Comparison of ENCODE assay signal across 18 cellular contexts in the genomic region with DNA sequence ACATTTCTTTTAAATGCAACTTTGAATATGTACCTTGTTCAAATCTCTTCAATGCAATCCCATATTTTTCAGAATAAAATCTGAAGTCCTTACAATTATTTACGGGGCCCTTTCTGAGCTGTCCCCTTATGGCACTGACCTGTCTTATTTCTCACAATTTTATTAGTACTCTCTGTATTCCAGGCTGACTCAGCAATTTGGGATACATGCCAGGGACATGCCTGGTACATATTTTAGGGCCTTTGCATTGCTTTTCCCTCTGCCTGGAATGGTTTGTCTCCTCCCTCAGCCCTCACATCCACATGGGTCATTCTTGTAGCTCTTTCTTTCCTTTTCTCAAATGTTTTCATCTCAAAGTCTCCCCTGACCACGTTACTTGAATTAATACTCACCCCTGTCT.
DNase-seq lines count a peak whose midpoint lies in the region; ATAC-seq and TF ChIP-seq lines count a peak whose summit lies in the region.
"Had no signal": no experiment of that assay in that cellular context is flagged by ENCODE, and none has a peak within 500 bp of the region (broad histone marks: within the 10 kb centered on the region; RNA-seq: fewer than 3 reads in every experiment).

No MANE protein-coding gene starts in this region.

- H3K9me3 ChIP-seq in HUES6 (ENCODE audit: control insufficient read depth, insufficient read depth, low read depth, low read length), result no peaks in the 10 kb centered on the region
- H3K9me3 ChIP-seq: left lung, psoas muscle had no signal

- no peaks in the 10 kb centered on the region for H3K36me3 ChIP-seq in HUES6 (ENCODE audit: control insufficient read depth, insufficient read depth, low read length)
- H3K36me3 ChIP-seq: left lung had no signal

- DNase-seq in A172 (ENCODE audit: low spot score) (peak; percentile 20), amniotic epithelial cell (ENCODE audit: low read depth) (peak; percentile 26), fibroblast of the conjunctiva (ENCODE audit: low read depth) (peak; percentile 24), left ventricle myocardium superior (no peak), natural killer cell (no peak)
- DNase-seq in activated naive CD8-positive, alpha-beta T cell treated with anti-CD3 and anti-CD28 coated beads, Interleukin-2, amount 50 U/mL, for 24 hours, result no peak
- DNase-seq: activated CD4-positive, alpha-beta T cell treated with anti-CD3 and anti-CD28 coated beads for 1 hour; activated naive CD8-positive, alpha-beta T cell treated with anti-CD3 and anti-CD28 coated beads, Interleukin-2, amount 10 ng/mL, durations not matched to agents 7 days and 5 days; CD8-positive, alpha-beta T cell; cortex of kidney; GDM1; left lung; MV-4-11; psoas muscle; stimulated activated CD4-positive, alpha-beta T cell treated with anti-CD3 and anti-CD28 coated beads, Interleukin-15, amount 100 ng/mL, for 24 hours; T-helper 2 cell had no signal

- intact Hi-C loops in left ventricle myocardium superior (cut with micrococcal nuclease), result no loop called here
- intact Hi-C loops in natural killer cell (cut with micrococcal nuclease), result no loop called here

- H3K27me3 Mint-ChIP-seq in activated naive CD8-positive, alpha-beta T cell treated with anti-CD3 and anti-CD28 coated beads, Interleukin-2, amount 50 U/mL, for 24 hours, result no peaks in the 10 kb centered on the region
- H3K27me3 Mint-ChIP-seq in natural killer cell (ENCODE audit: low read depth in 2 of 2), result no peaks in the 10 kb centered on the region
- H3K27me3 Mint-ChIP-seq: activated naive CD8-positive, alpha-beta T cell treated with anti-CD3 and anti-CD28 coated beads, Interleukin-2, amount 10 ng/mL, durations not matched to agents 7 days and 5 days had no signal

- no peaks in the 10 kb centered on the region for H3K9me3 Mint-ChIP-seq in activated naive CD8-positive, alpha-beta T cell treated with anti-CD3 and anti-CD28 coated beads, Interleukin-2, amount 50 U/mL, for 24 hours
- peaks cover 2 to 7% of the 10 kb centered on the region in 2 donors for H3K9me3 Mint-ChIP-seq in natural killer cell
- H3K9me3 Mint-ChIP-seq: activated naive CD8-positive, alpha-beta T cell treated with anti-CD3 and anti-CD28 coated beads, Interleukin-2, amount 10 ng/mL, durations not matched to agents 7 days and 5 days; CD8-positive, alpha-beta T cell had no signal

- peak overlapping the region; percentile 17 for H3K9ac ChIP-seq in HUES6 (ENCODE audit: low read length)

- no peak for TF ChIP-seq CTCF in natural killer cell (IDR thresholded peaks at IDR 0.05)

- no peaks in the 10 kb centered on the region for H3K36me3 Mint-ChIP-seq in activated naive CD8-positive, alpha-beta T cell treated with anti-CD3 and anti-CD28 coated beads, Interleukin-2, amount 50 U/mL, for 24 hours (ENCODE audit: low read depth)
- no peaks in the 10 kb centered on the region for H3K36me3 Mint-ChIP-seq in natural killer cell
- H3K36me3 Mint-ChIP-seq: activated naive CD8-positive, alpha-beta T cell treated with anti-CD3 and anti-CD28 coated beads, Interleukin-2, amount 10 ng/mL, durations not matched to agents 7 days and 5 days; CD8-positive, alpha-beta T cell had no signal

- ATAC-seq in activated naive CD8-positive, alpha-beta T cell treated with anti-CD3 and anti-CD28 coated beads, Interleukin-2, amount 50 U/mL, for 24 hours, result no peak
- no peak for ATAC-seq in HG02870 (IDR thresholded peaks at IDR 0.05; ENCODE audit: unreplicated experiment)
- ATAC-seq in left ventricle myocardium superior, result no peak
- no peak for ATAC-seq in natural killer cell
- ATAC-seq: CD8-positive, alpha-beta T cell; left lung; psoas muscle had no signal

- peak overlapping the region; percentile 77; the same call in 1 of the 2 replicates for H3K27ac ChIP-seq in HUES6 (ENCODE audit: low read depth, low read length)
- H3K27ac ChIP-seq: left lung, psoas muscle had no signal

- H3K27me3 ChIP-seq in HUES6 (ENCODE audit: control insufficient read depth, insufficient read depth, low read length), result no peaks in the 10 kb centered on the region
- H3K27me3 ChIP-seq: left lung had no signal

- H3K4me3 ChIP-seq in HUES6 (ENCODE audit: low read depth, low read length), result no peak overlapping the region
- H3K4me3 ChIP-seq: left lung, psoas muscle had no signal

- H3K4me1 Mint-ChIP-seq in activated naive CD8-positive, alpha-beta T cell treated with anti-CD3 and anti-CD28 coated beads, Interleukin-2, amount 50 U/mL, for 24 hours, result no peaks in the 10 kb centered on the region
- no peaks in the 10 kb centered on the region for H3K4me1 Mint-ChIP-seq in natural killer cell
- H3K4me1 Mint-ChIP-seq: activated naive CD8-positive, alpha-beta T cell treated with anti-CD3 and anti-CD28 coated beads, Interleukin-2, amount 10 ng/mL, durations not matched to agents 7 days and 5 days had no signal

- peaks cover 38% of the 10 kb centered on the region for H3K4me1 ChIP-seq in HUES6 (ENCODE audit: control insufficient read depth, insufficient read depth, low read length)
- H3K4me1 ChIP-seq: left lung, psoas muscle had no signal

- H3K4me3 Mint-ChIP-seq in activated naive CD8-positive, alpha-beta T cell treated with anti-CD3 and anti-CD28 coated beads, Interleukin-2, amount 50 U/mL, for 24 hours, result no peak overlapping the region
- no peak overlapping the region for H3K4me3 Mint-ChIP-seq in natural killer cell
- H3K4me3 Mint-ChIP-seq: activated naive CD8-positive, alpha-beta T cell treated with anti-CD3 and anti-CD28 coated beads, Interleukin-2, amount 10 ng/mL, durations not matched to agents 7 days and 5 days; CD8-positive, alpha-beta T cell had no signal

- H3K27ac Mint-ChIP-seq in activated naive CD8-positive, alpha-beta T cell treated with anti-CD3 and anti-CD28 coated beads, Interleukin-2, amount 50 U/mL, for 24 hours, result no peak overlapping the region
- no peak overlapping the region for H3K27ac Mint-ChIP-seq in natural killer cell
- H3K27ac Mint-ChIP-seq: activated naive CD8-positive, alpha-beta T cell treated with anti-CD3 and anti-CD28 coated beads, Interleukin-2, amount 10 ng/mL, durations not matched to agents 7 days and 5 days; CD8-positive, alpha-beta T cell had no signal

Comparison
In these comparisons a context has a peak if more than half of its experiments do, and no peak if none do; other contexts are left out.
1. DNase-seq: peak in A172 (single experiment), amniotic epithelial cell (single experiment) and fibroblast of the conjunctiva (single experiment); none in activated naive CD8-positive, alpha-beta T cell treated with anti-CD3 and anti-CD28 coated beads, Interleukin-2, amount 50 U/mL, for 24 hours (single experiment), left ventricle myocardium superior (single experiment) and natural killer cell (single experiment).